ENCODE assay signal across 19 cellular contexts in the genomic region with DNA sequence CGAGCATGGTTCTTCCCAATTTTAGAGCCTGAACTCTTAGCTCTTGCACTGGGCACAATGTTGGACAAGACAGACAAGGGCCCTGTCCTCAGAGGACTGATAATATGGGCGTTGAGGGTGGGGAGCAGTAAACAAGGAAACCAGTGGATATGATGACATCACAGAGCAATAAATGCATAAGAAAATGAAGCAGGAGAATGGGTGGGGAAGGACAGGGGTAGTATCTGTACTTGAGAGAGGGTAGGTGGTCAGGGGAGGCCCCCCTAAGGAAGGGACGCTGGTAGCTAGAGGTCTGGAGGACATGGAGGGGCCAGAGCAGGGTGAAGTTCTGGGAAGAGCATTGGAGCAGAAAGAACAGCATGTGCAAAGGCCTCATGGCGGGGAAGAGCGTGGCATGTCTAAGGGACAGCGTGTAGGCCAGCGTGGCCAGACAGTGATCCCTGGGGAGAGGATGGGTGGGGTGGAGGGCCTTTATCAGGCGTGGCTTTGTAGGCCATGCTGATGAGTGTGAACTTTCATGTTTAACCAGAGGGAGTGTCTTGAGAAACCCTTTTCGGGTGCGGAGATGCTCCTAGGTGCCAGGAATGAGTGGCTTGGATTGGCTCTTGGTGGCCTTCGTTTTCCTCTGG. TPM values are rescaled to one million over a fixed set of nuclear protein-coding genes. Genes with fewer than 3 reads are reported as not detected.
DNase-seq lines count a peak whose midpoint lies in the region; ATAC-seq and TF ChIP-seq lines count a peak whose summit lies in the region.
"Had no signal": no experiment of that assay in that cellular context is flagged by ENCODE, and none has a peak within 500 bp of the region (broad histone marks: within the 10 kb centered on the region; RNA-seq: fewer than 3 reads in every experiment).

No MANE protein-coding gene starts in this region.

- TF ChIP-seq POLR2A in sigmoid colon (IDR thresholded peaks at IDR 0.05): no peak

- 57 to 81% methylated on average over 11 of the region's 11 CpGs for WGBS in sigmoid colon, 2 donors

- H3K4me3 Mint-ChIP-seq in activated CD8-positive, alpha-beta memory T cell treated with anti-CD3 and anti-CD28 coated beads, Interleukin-2, amount 10 ng/mL, durations not matched to agents 7 days and 5 days: no peak overlapping the region
- H3K4me3 Mint-ChIP-seq: CD4-positive, alpha-beta T cell; IgD-negative memory B cell had no signal

- no peaks in the 10 kb centered on the region for H3K36me3 Mint-ChIP-seq in activated CD8-positive, alpha-beta memory T cell treated with anti-CD3 and anti-CD28 coated beads, Interleukin-2, amount 10 ng/mL, durations not matched to agents 7 days and 5 days
- H3K36me3 Mint-ChIP-seq: IgD-negative memory B cell had no signal

- no peak for TF ChIP-seq EP300 in sigmoid colon (IDR thresholded peaks at IDR 0.05)

- H3K4me1 ChIP-seq in sigmoid colon: no peaks in the 10 kb centered on the region
- H3K4me1 ChIP-seq: A549, Caco-2, HAP-1 had no signal

- H3K27ac ChIP-seq in sigmoid colon: no peak overlapping the region
- H3K27ac ChIP-seq: 22Rv1, A549, C4-2B, HL-60 had no signal

- no peaks in the 10 kb centered on the region for H3K27me3 ChIP-seq in sigmoid colon

- no peak overlapping the region for H3K4me3 ChIP-seq in sigmoid colon
- H3K4me3 ChIP-seq: A549, HAP-1 had no signal

- intact Hi-C loops in sigmoid colon (cut with DNase I): no loop called here

- H3K9me3 ChIP-seq in sigmoid colon: no peaks in the 10 kb centered on the region
- H3K9me3 ChIP-seq: A549, Caco-2, HAP-1 had no signal

- peak; percentile 17 for DNase-seq in activated CD8-positive, alpha-beta memory T cell treated with anti-CD3 and anti-CD28 coated beads, Interleukin-2, amount 50 U/mL, for 48 hours
- DNase-seq in activated CD8-positive, alpha-beta memory T cell treated with anti-CD3 and anti-CD28 coated beads, Interleukin-2, amount 10 ng/mL, durations not matched to agents 7 days and 5 days: no peak
- DNase-seq in mesenteric fat pad (ENCODE audit: low spot score) (peak; percentile 68), sigmoid colon (peak; percentile 14), GM13977 (ENCODE audit: low spot score) (no peak)
- DNase-seq: AML-193; Caco-2; CD4-positive, alpha-beta T cell; KG1 had no signal

- in situ Hi-C loops in GM13977 (cut with MboI; ENCODE audit: low pct_unique_long_range_greater_than_20kb, low sequenced_read_pairs, unreplicated experiment): no loop called here

- TF ChIP-seq CTCF in sigmoid colon (IDR thresholded peaks at IDR 0.05): no peak
- no peak for TF ChIP-seq CTCF in GM13977 (IDR thresholded peaks at IDR 0.05; ENCODE audit: extremely low read depth, insufficient read depth, missing control alignments)

- peaks cover 13% of the 10 kb centered on the region for H3K27me3 Mint-ChIP-seq in activated CD8-positive, alpha-beta memory T cell treated with anti-CD3 and anti-CD28 coated beads, Interleukin-2, amount 10 ng/mL, durations not matched to agents 7 days and 5 days

- no peak overlapping the region for H3K27ac Mint-ChIP-seq in activated CD8-positive, alpha-beta memory T cell treated with anti-CD3 and anti-CD28 coated beads, Interleukin-2, amount 10 ng/mL, durations not matched to agents 7 days and 5 days
- H3K27ac Mint-ChIP-seq: CD4-positive, alpha-beta T cell had no signal

- H3K36me3 ChIP-seq in sigmoid colon: no peaks in the 10 kb centered on the region
- H3K36me3 ChIP-seq: HAP-1 had no signal

- no peaks in the 10 kb centered on the region for H3K4me1 Mint-ChIP-seq in activated CD8-positive, alpha-beta memory T cell treated with anti-CD3 and anti-CD28 coated beads, Interleukin-2, amount 10 ng/mL, durations not matched to agents 7 days and 5 days
- H3K4me1 Mint-ChIP-seq: IgD-negative memory B cell had no signal

- no peak for ATAC-seq in activated CD8-positive, alpha-beta memory T cell treated with anti-CD3 and anti-CD28 coated beads, Interleukin-2, amount 10 ng/mL, durations not matched to agents 7 days and 5 days
- ATAC-seq in GM21737 (IDR thresholded peaks at IDR 0.05; ENCODE audit: unreplicated experiment): no peak
- ATAC-seq in GM21515 (IDR thresholded peaks at IDR 0.05; ENCODE audit: unreplicated experiment): no peak
- ATAC-seq: A549 had no signal

- no peaks in the 10 kb centered on the region for H3K9me3 Mint-ChIP-seq in activated CD8-positive, alpha-beta memory T cell treated with anti-CD3 and anti-CD28 coated beads, Interleukin-2, amount 10 ng/mL, durations not matched to agents 7 days and 5 days (ENCODE audit: low read depth)
- H3K9me3 Mint-ChIP-seq: CD4-positive, alpha-beta T cell had no signal

- CTCF ChIA-PET in activated CD8-positive, alpha-beta memory T cell treated with anti-CD3 and anti-CD28 coated beads, Interleukin-2, amount 10 ng/mL, durations not matched to agents 7 days and 5 days (lab: Charles Lee): no interaction called here

RNA-seq across cellular contexts. Expression of gene ZNF536, which starts 15.1 kb away (rescaled TPM):
- not detected for total RNA-seq in activated CD8-positive, alpha-beta memory T cell treated with anti-CD3 and anti-CD28 coated beads, Interleukin-2, amount 10 ng/mL, durations not matched to agents 7 days and 5 days
- total RNA-seq in mesenteric fat pad: not detected
- 1 to 10 TPM; 3.8 to 8.9 (median 5.9) TPM for total RNA-seq in sigmoid colon
- under 1 TPM; under 0.01 to 0.87 (median 0.46) TPM for polyA plus RNA-seq in sigmoid colon
- total RNA-seq: Caco-2; CD4-positive, alpha-beta T cell; HT1080 had no signal
- polyA plus RNA-seq: A549, BJ, IgD-negative memory B cell had no signal

Comparison
In these comparisons a context has a peak if more than half of its experiments do, and no peak if none do; other contexts are left out.
1. DNase-seq: peak in activated CD8-positive, alpha-beta memory T cell treated with anti-CD3 and anti-CD28 coated beads, Interleukin-2, amount 50 U/mL, for 48 hours (single experiment), mesenteric fat pad (single experiment) and sigmoid colon (single experiment); none in activated CD8-positive, alpha-beta memory T cell treated with anti-CD3 and anti-CD28 coated beads, Interleukin-2, amount 10 ng/mL, durations not matched to agents 7 days and 5 days (single experiment) and GM13977 (single experiment).